In the genomic region with DNA sequence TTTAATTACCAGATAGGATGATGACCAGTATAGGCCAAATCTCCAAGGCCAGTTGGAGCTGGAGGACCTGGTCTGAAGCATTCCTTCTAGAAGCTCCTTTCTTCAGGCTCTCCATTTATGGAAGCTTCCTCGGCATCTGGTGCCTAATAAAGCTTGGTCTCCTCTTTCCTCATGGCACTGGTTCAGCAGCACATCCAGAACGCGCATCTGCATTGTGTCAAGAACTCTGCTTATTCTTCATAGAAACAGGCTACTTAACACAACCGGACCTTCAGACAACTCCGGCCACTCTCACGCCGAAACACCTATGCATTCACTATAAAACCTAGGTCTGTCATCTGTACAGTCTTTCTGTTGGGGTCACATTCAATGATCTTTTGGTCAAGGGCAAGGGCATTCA, we compare ENCODE assay signal across 20 cellular contexts.
DNase-seq lines count a peak whose midpoint lies in the region; ATAC-seq and TF ChIP-seq lines count a peak whose summit lies in the region.
"Had no signal": no experiment of that assay in that cellular context is flagged by ENCODE, and none has a peak within 500 bp of the region (broad histone marks: within the 10 kb centered on the region; RNA-seq: fewer than 3 reads in every experiment).

No MANE protein-coding gene starts in this region.

- no peaks in the 10 kb centered on the region for H3K9me3 ChIP-seq in Peyer's patch
- no peaks in the 10 kb centered on the region for H3K9me3 ChIP-seq in suprapubic skin

- H3K4me1 ChIP-seq in Peyer's patch (peaks cover 0 to 10% (median 2%) of the 10 kb centered on the region in 4 donors), suprapubic skin (peaks cover 22% of the 10 kb centered on the region)

- H3K27me3 Mint-ChIP-seq in nephron (ENCODE audit: low read depth): peaks cover 3% of the 10 kb centered on the region

- H3K36me3 ChIP-seq in Peyer's patch (no peaks in the 10 kb centered on the region), suprapubic skin (no peaks in the 10 kb centered on the region)

- no peak for ATAC-seq in HG02884 (IDR thresholded peaks at IDR 0.05; ENCODE audit: unreplicated experiment)
- no peak for ATAC-seq in HG03139 (IDR thresholded peaks at IDR 0.05; ENCODE audit: unreplicated experiment)
- no peak for ATAC-seq in GM18498 (IDR thresholded peaks at IDR 0.05; ENCODE audit: unreplicated experiment)
- ATAC-seq: stimulated activated effector memory CD8-positive, alpha-beta T cell treated with anti-CD3 and anti-CD28 coated beads, Interleukin-12 subunit alpha, Interleukin-12 subunit beta, amount 100 ng/mL, for 72 hours had no signal

- H3K4me3 Mint-ChIP-seq in nephron: no peak overlapping the region
- H3K4me3 Mint-ChIP-seq: activated CD4-positive, alpha-beta T cell treated with anti-CD3 and anti-CD28 coated beads, Interleukin-2, amount 10 ng/mL, durations not matched to agents 24 days and 14 days; CD8-positive, alpha-beta memory T cell; IgD-negative memory B cell; stimulated activated effector memory CD8-positive, alpha-beta T cell treated with anti-CD3 and anti-CD28 coated beads, Interleukin-12 subunit alpha, Interleukin-12 subunit beta, amount 100 ng/mL, for 72 hours had no signal

- H3K36me3 Mint-ChIP-seq in nephron (ENCODE audit: low read depth): peaks cover 4% of the 10 kb centered on the region
- H3K36me3 Mint-ChIP-seq: IgD-negative memory B cell; stimulated activated effector memory CD8-positive, alpha-beta T cell treated with anti-CD3 and anti-CD28 coated beads, Interleukin-12 subunit alpha, Interleukin-12 subunit beta, amount 100 ng/mL, for 72 hours had no signal

- TF ChIP-seq POLR2A in Peyer's patch (IDR thresholded peaks at IDR 0.05) (no peak), suprapubic skin (IDR thresholded peaks at IDR 0.05) (no peak)

- H3K27ac Mint-ChIP-seq in nephron: peak overlapping the region; percentile 96 to 99 (median 99)
- H3K27ac Mint-ChIP-seq: activated CD4-positive, alpha-beta T cell treated with anti-CD3 and anti-CD28 coated beads, Interleukin-2, amount 10 ng/mL, durations not matched to agents 24 days and 14 days; IgD-negative memory B cell; stimulated activated effector memory CD8-positive, alpha-beta T cell treated with anti-CD3 and anti-CD28 coated beads, Interleukin-12 subunit alpha, Interleukin-12 subunit beta, amount 100 ng/mL, for 72 hours had no signal

- H3K27me3 ChIP-seq in Peyer's patch: no peaks in the 10 kb centered on the region
- H3K27me3 ChIP-seq in suprapubic skin: no peaks in the 10 kb centered on the region

- 83% methylated on average over 7 of the region's 7 CpGs for WGBS in suprapubic skin

- DNase-seq in Peyer's patch (no peak), coronary artery (ENCODE audit: low spot score) (no peak), suprapubic skin (ENCODE audit: low spot score in 2 of 2) (no peak), NCI-H2171 treated with DMSO at 0.1 percent for 48 hours (lab: John Stamatoyannopoulos, UW) (no peak)
- DNase-seq: activated CD4-positive, alpha-beta T cell treated with anti-CD3 and anti-CD28 coated beads, Interleukin-2, amount 10 ng/mL, durations not matched to agents 24 days and 14 days; activated CD8-positive, alpha-beta memory T cell treated with anti-CD3 and anti-CD28 coated beads, Interleukin-2, amount 50 U/mL, for 4 hours; activated gamma-delta T cell treated with Interleukin-2 at 50 U/mL for 16 hours; amygdala; CD8-positive, alpha-beta memory T cell; DMS79; MM.1S; NCI-H1694 treated with DMSO at 0.1 percent for 48 hours; NCI-H345; posterior cingulate gyrus had no signal

- peaks cover 62% of the 10 kb centered on the region for H3K4me1 Mint-ChIP-seq in nephron
- H3K4me1 Mint-ChIP-seq: activated CD4-positive, alpha-beta T cell treated with anti-CD3 and anti-CD28 coated beads, Interleukin-2, amount 10 ng/mL, durations not matched to agents 24 days and 14 days; CD8-positive, alpha-beta memory T cell; IgD-negative memory B cell; stimulated activated effector memory CD8-positive, alpha-beta T cell treated with anti-CD3 and anti-CD28 coated beads, Interleukin-12 subunit alpha, Interleukin-12 subunit beta, amount 100 ng/mL, for 72 hours had no signal

- H3K4me3 ChIP-seq in Peyer's patch (no peak overlapping the region), coronary artery (no peak overlapping the region), suprapubic skin (no peak overlapping the region)

- TF ChIP-seq CTCF in Peyer's patch (IDR thresholded peaks at IDR 0.05) (no peak), coronary artery (IDR thresholded peaks at IDR 0.05) (no peak), nephron (IDR thresholded peaks at IDR 0.05; ENCODE audit: unreplicated experiment in 3 of 3) (no peak), suprapubic skin (IDR thresholded peaks at IDR 0.05) (no peak)

- TF ChIP-seq EP300 in suprapubic skin (IDR thresholded peaks at IDR 0.05): no peak

- peak overlapping the region in 3 of 4 donors; percentile 58 to 88 (median 68) for H3K27ac ChIP-seq in Peyer's patch
- H3K27ac ChIP-seq in coronary artery: peak overlapping the region; percentile 94 to 99
- peak overlapping the region; percentile 53 for H3K27ac ChIP-seq in suprapubic skin

- H3K9me3 Mint-ChIP-seq in nephron: peaks cover under 1% of the 10 kb centered on the region
- H3K9me3 Mint-ChIP-seq: activated CD4-positive, alpha-beta T cell treated with anti-CD3 and anti-CD28 coated beads, Interleukin-2, amount 10 ng/mL, durations not matched to agents 24 days and 14 days; CD8-positive, alpha-beta memory T cell; IgD-negative memory B cell; stimulated activated effector memory CD8-positive, alpha-beta T cell treated with anti-CD3 and anti-CD28 coated beads, Interleukin-12 subunit alpha, Interleukin-12 subunit beta, amount 100 ng/mL, for 72 hours had no signal
